9 cellular contexts compared by ENCODE assay signal in the genomic region with DNA sequence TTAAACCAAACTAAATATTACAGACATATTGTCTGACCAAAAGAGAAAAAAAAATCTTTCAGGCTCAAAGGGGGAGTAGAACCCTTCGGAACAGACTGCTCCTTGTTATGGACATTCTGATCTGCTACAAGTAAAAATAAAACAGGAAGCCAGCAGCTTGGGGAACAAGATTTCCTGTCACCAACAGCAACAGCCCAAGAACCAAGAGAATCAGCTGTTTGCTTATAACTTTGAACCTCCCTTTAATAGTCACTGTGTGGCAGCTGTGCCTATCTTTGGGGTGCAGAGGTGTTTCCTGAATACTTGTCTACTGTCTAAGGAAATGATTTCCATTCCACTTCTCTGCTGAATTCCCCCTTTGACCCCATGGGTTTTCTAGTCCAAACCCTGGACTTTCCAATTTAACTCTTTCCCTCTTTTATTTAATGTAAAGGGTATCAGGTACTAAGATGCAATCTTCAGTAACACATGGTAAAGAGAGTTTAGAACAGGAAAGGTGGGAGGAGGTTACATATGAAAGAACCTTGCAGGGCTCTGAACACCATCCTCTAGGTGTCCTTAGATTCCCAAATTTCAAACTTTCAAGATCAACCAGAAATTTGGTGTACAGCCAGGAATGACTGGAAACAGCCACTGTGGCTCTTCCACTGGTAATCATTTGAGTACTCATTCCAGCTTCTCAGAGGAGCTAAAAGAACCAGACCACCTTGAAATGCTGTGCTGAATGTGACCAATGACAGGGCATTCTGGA. TPM values are rescaled to one million over a fixed set of nuclear protein-coding genes. Genes with fewer than 3 reads are reported as not detected.
DNase-seq lines count a peak whose midpoint lies in the region; ATAC-seq and FAIRE-seq lines count a peak whose summit lies in the region.
"Had no signal": no experiment of that assay in that cellular context is flagged by ENCODE, and none has a peak within 500 bp of the region (broad histone marks: within the 10 kb centered on the region; RNA-seq: fewer than 3 reads in every experiment).

No MANE protein-coding gene starts in this region.

- peak overlapping the region; percentile 57 for H3K4me3 Mint-ChIP-seq in activated naive CD8-positive, alpha-beta T cell

- H3K27ac Mint-ChIP-seq in activated naive CD8-positive, alpha-beta T cell = peak overlapping the region; percentile 83

- H3K27me3 ChIP-seq in iPS-20b (ENCODE audit: insufficient read depth, low read length) = no peaks in the 10 kb centered on the region

- H3K9ac ChIP-seq in iPS-20b (ENCODE audit: low read depth, low read length) = peak overlapping the region; percentile 45; the same call in 1 of the 2 replicates

- peaks cover 83% of the 10 kb centered on the region for H3K4me1 Mint-ChIP-seq in activated naive CD8-positive, alpha-beta T cell (ENCODE audit: low read depth)

- H3K9me3 ChIP-seq in iPS-20b (ENCODE audit: insufficient read depth, low read depth, low read length) = no peaks in the 10 kb centered on the region

- H3K27ac ChIP-seq in iPS-20b (ENCODE audit: low read length) = peak overlapping the region; percentile 52
- peak overlapping the region; percentile 70 for H3K27ac ChIP-seq in temporal lobe (ENCODE audit: low read depth, low read length)

- peak; percentile 9 for DNase-seq in activated CD4-positive, alpha-beta T cell treated with anti-CD3 and anti-CD28 coated beads for 4 hours
- no peak for DNase-seq in activated CD4-positive, alpha-beta T cell treated with anti-CD3 and anti-CD28 coated beads for 48 hours
- DNase-seq in HTR-8/SVneo (ENCODE audit: insufficient read length, low spot score) (no peak), HUDEP-2 (lab: John Stamatoyannopoulos, UW; ENCODE audit: unreplicated experiment in 76 of 76) (no peak)

- peaks cover 41% of the 10 kb centered on the region for H3K4me1 ChIP-seq in iPS-20b (ENCODE audit: insufficient read depth, low read length)

- H3K36me3 ChIP-seq in iPS-20b (ENCODE audit: insufficient read depth, low read depth, low read length) = peaks cover 16% of the 10 kb centered on the region

- ATAC-seq in GM21423 (IDR thresholded peaks at IDR 0.05; ENCODE audit: unreplicated experiment) = no peak

- no peak overlapping the region; the same call in 1 of the 2 replicates for H3K4me3 ChIP-seq in iPS-20b (ENCODE audit: low read length)

- no peaks in the 10 kb centered on the region for H3K27me3 Mint-ChIP-seq in activated naive CD8-positive, alpha-beta T cell

- no peaks in the 10 kb centered on the region for H3K9me3 Mint-ChIP-seq in activated naive CD8-positive, alpha-beta T cell (ENCODE audit: low read depth)

- H3K36me3 Mint-ChIP-seq in activated naive CD8-positive, alpha-beta T cell = peaks cover 7% of the 10 kb centered on the region

- no peak for FAIRE-seq in HTR-8/SVneo (lab: Jason Lieb, UNC)

RNA-seq across cellular contexts. Expression of a gene that starts 38.7 kb away (rescaled TPM):
- 0.25 TPM for total RNA-seq in temporal lobe

RNA-seq across cellular contexts. Expression of a gene that starts 47.9 kb away (rescaled TPM):
- not detected for total RNA-seq in temporal lobe

RNA-seq across cellular contexts. Expression of a gene that starts 56.5 kb away (rescaled TPM):
- total RNA-seq in temporal lobe = 0.25 TPM
- total RNA-seq: kidney epithelial cell had no signal

RNA-seq across cellular contexts. Expression of a gene that starts 58.9 kb away (rescaled TPM):
- total RNA-seq in temporal lobe = 10.1 TPM

Comparison
In these comparisons a context has a peak if more than half of its experiments do, and no peak if none do; other contexts are left out.
1. DNase-seq: peak in activated CD4-positive, alpha-beta T cell treated with anti-CD3 and anti-CD28 coated beads for 4 hours (2 of 2); none in activated CD4-positive, alpha-beta T cell treated with anti-CD3 and anti-CD28 coated beads for 48 hours (single experiment), HTR-8/SVneo (single experiment) and HUDEP-2 (0 of 76).